ENCODE assay signal across 33 cellular contexts in the genomic region with DNA sequence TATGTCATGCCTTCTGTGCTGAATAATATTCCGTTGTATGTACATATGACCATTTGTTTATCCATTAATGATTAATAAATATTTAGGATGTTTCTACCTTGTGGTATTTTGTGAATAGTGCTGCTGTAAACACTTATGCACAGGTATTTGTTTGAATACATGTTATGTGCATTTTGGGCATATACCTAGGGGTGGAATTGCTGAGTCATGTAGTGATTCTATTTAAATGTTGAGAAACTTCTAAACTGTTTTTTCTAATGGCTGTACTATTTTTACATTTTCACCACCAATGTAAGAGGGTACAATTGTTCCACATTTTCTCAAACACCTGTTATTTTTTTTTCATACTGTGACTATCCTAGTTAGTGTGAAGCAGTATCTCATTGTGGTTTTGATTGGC.
"Had no signal": no experiment of that assay in that cellular context is flagged by ENCODE, and none has a peak within 500 bp of the region (broad histone marks: within the 10 kb centered on the region; RNA-seq: fewer than 3 reads in every experiment).

No MANE protein-coding gene starts in this region.

- H3K9me3 ChIP-seq: adrenal gland, body of pancreas, breast epithelium had no signal

- H3K27me3 ChIP-seq: adrenal gland, body of pancreas, brain microvascular endothelial cell, breast epithelium had no signal

- H3K4me3 ChIP-seq: adrenal gland, body of pancreas, breast epithelium had no signal

- DNase-seq: activated B cell treated with CpG ODN at 0.5 μM for 24 hours; activated CD4-positive, alpha-beta memory T cell treated with anti-CD3 and anti-CD28 coated beads for 36 hours; activated CD4-positive, alpha-beta T cell treated with anti-CD3 and anti-CD28 coated beads for 4 hours; activated CD4-positive, alpha-beta T cell treated with anti-CD3 and anti-CD28 coated beads, Interleukin-2, amount 10 ng/mL, durations not matched to agents 24 days and 14 days; activated CD4-positive, alpha-beta T cell treated with anti-CD3 and anti-CD28 coated beads, Interleukin-2, amount 50 U/mL, for 1 hour; activated CD4-positive, alpha-beta T cell treated with anti-CD3 and anti-CD28 coated beads, Interleukin-2, amount 50 U/mL, for 4 hours; activated CD4-positive, CD25-positive, alpha-beta regulatory T cell treated with anti-CD3 and anti-CD28 coated beads, Interleukin-2, amount 50 U/mL, for 72 hours; activated CD8-positive, alpha-beta memory T cell treated with anti-CD3 and anti-CD28 coated beads, Interleukin-2, amount 50 U/mL, for 4 hours; activated CD8-positive, alpha-beta T cell treated with anti-CD3 and anti-CD28 coated beads for 36 hours; activated effector memory CD4-positive, alpha-beta T cell treated with anti-CD3 and anti-CD28 coated beads, Interleukin-2, amount 50 U/mL, for 16 hours; activated gamma-delta T cell treated with Interleukin-2 at 50 U/mL for 16 hours; activated naive CD4-positive, alpha-beta T cell; activated naive CD4-positive, alpha-beta T cell treated with anti-CD3 and anti-CD28 coated beads for 36 hours; activated naive CD4-positive, alpha-beta T cell treated with anti-CD3 and anti-CD28 coated beads, Interleukin-2, amount 50 U/mL, for 16 hours; activated naive CD8-positive, alpha-beta T cell treated with anti-CD3 and anti-CD28 coated beads for 36 hours; activated T-cell treated with anti-CD3 and anti-CD28 coated beads for 4 hours; activated T-cell treated with anti-CD3 and anti-CD28 coated beads, Interleukin-2, amount 50 U/mL, for 1 hour; activated T-cell treated with anti-CD3 and anti-CD28 coated beads, Interleukin-2, amount 50 U/mL, for 4 hours; activated T-cell treated with anti-CD3 and anti-CD28 coated beads, Interleukin-2, amount 50 U/mL, for 72 hours; adrenal gland; amniotic stem cell; aorta; body of pancreas; brain microvascular endothelial cell; central memory CD4-positive, alpha-beta T cell; T-helper 2 cell; T-helper 9 cell had no signal

- H3K36me3 ChIP-seq: adrenal gland, brain microvascular endothelial cell, breast epithelium had no signal

- H3K4me1 ChIP-seq: adrenal gland, body of pancreas, breast epithelium had no signal

- H3K27ac ChIP-seq: adrenal gland, body of pancreas, brain microvascular endothelial cell, breast epithelium, VCaP had no signal

- ATAC-seq: activated CD8-positive, alpha-beta T cell treated with anti-CD3 and anti-CD28 coated beads for 36 hours; activated naive CD4-positive, alpha-beta T cell treated with anti-CD3 and anti-CD28 coated beads, Interleukin-2, amount 50 U/mL, for 72 hours; activated T-cell treated with anti-CD3 and anti-CD28 coated beads, Interleukin-2, amount 50 U/mL, for 4 hours; activated T-cell treated with anti-CD3 and anti-CD28 coated beads, Interleukin-2, amount 50 U/mL, for 72 hours; activated T-helper 17 cell treated with anti-CD3 and anti-CD28 coated beads, Interleukin-2, amount 50 U/mL, for 72 hours; body of pancreas had no signal

- FAIRE-seq: astrocyte, TTC549 had no signal
